8 cellular contexts compared by ENCODE assay signal in genomic region chr10:69901623-69902505, GRCh38.
DNase-seq lines count a peak whose midpoint lies in the region; ATAC-seq and TF ChIP-seq lines count a peak whose summit lies in the region.

No MANE protein-coding gene starts in this region.

- H3K27ac ChIP-seq in HL-60 (replicated peaks) (no peak overlapping the region), VCaP (peak overlapping the region; percentile 38; the same call in 1 of the 2 replicates)

- H3K4me3 ChIP-seq in HL-60 (replicated peaks; ENCODE audit: insufficient read depth, low read length) (no peak overlapping the region), retinal pigment epithelial cell (ENCODE audit: low read length) (no peak overlapping the region)

- DNase-seq in NCI-H1092 treated with DMSO at 0.1 percent for 48 hours (lab: John Stamatoyannopoulos, UW) (peak; percentile 31), NCI-H1092 (lab: John Stamatoyannopoulos, UW) (no peak), HL-60 (ENCODE audit: low read depth in 1 of 2, low spot score in 1 of 2) (peak in 1 of 2 experiments; percentile 20), glomerular visceral epithelial cell (ENCODE audit: extremely low spot score) (peak; percentile 56), retinal pigment epithelial cell (ENCODE audit: low read depth) (no peak)

- no peaks in the 10 kb centered on the region for H3K27me3 ChIP-seq in HL-60 (ENCODE audit: insufficient read depth, poor library complexity, severe bottlenecking)

- TF ChIP-seq CTCF in HL-60 (IDR thresholded peaks at IDR 0.05; ENCODE audit: insufficient read depth, low read length) = peak; percentile 41
- TF ChIP-seq CTCF in VCaP (conservative IDR thresholded peaks at IDR 0.05) = peak; percentile 84
- TF ChIP-seq CTCF in retinal pigment epithelial cell (conservative IDR thresholded peaks at IDR 0.05; ENCODE audit: low read depth, low read length) = peak; percentile 65

- ATAC-seq in HG03378 (IDR thresholded peaks at IDR 0.05; ENCODE audit: unreplicated experiment) = no peak
- no peak for ATAC-seq in GM19035 (IDR thresholded peaks at IDR 0.05; ENCODE audit: unreplicated experiment)

Comparison
In these comparisons a context has a peak if more than half of its experiments do, and no peak if none do; other contexts are left out.
1. DNase-seq: peak in NCI-H1092 treated with DMSO at 0.1 percent for 48 hours (single experiment) and glomerular visceral epithelial cell (single experiment); none in NCI-H1092 (single experiment) and retinal pigment epithelial cell (single experiment).
2. Peak in every context shown above with its lines, with median percentiles within 50 percentile points of each other: CTCF ChIP-seq.